ENCODE assay signal across 1 cellular context in genomic region chr7:150898475-150899011, GRCh38.
A peak's percentile ranks its signal among the peaks of the same experiment; 100 is the strongest.
TF ChIP-seq lines count a peak whose summit lies in the region.

No MANE protein-coding gene starts in this region.

TF ChIP-seq in K562, 482 proteins besides CTCF, POLR2A, EP300 and RAD21 (continued from another document and continues in another):
- TF ChIP-seq MITF (IDR thresholded peaks at IDR 0.05) (no peak), FOXO4 (CRISPR knock-in tag; IDR thresholded peaks at IDR 0.05) (no peak), HMGXB4 (CRISPR knock-in tag; IDR thresholded peaks at IDR 0.05) (0 out of 2 replicates have a peak, but pooled peaks have one; percentile 38), CHD1 (IDR thresholded peaks at IDR 0.05; ENCODE audit: low read length) (no peak), ZNF696 (CRISPR knock-in tag; conservative IDR thresholded peaks at IDR 0.05) (no peak), JUNB (CRISPR knock-in tag; conservative IDR thresholded peaks at IDR 0.05) (no peak), NRF1 (conservative IDR thresholded peaks at IDR 0.05 in 1 of 2, IDR thresholded peaks at IDR 0.05 in 1 of 2) (0 out of 4 replicates have a peak, but pooled peaks of 1 of the 2 experiments have one; percentile 9), HEY1 (CRISPR knock-in tag; IDR thresholded peaks at IDR 0.05; ENCODE audit: borderline replicate concordance) (no peak), NONO (IDR thresholded peaks at IDR 0.05; ENCODE audit: low read depth in 2 of 2, low read length in 1 of 2) (no peak), ZBTB2 (IDR thresholded peaks at IDR 0.05) (no peak; the same call in 1 of the 2 replicates), ETV5 (CRISPR knock-in tag; IDR thresholded peaks at IDR 0.05; ENCODE audit: low read depth) (no peak; the same call in 1 of the 2 replicates), GATA2 (CRISPR knock-in tag; IDR thresholded peaks at IDR 0.05) (no peak), MAZ (CRISPR knock-in tag; conservative IDR thresholded peaks at IDR 0.05 in 1 of 2, IDR thresholded peaks at IDR 0.05 in 1 of 2) (peak; percentile 47 to 69; a peak in 3 of 4 replicates), MIER1 (IDR thresholded peaks at IDR 0.05; ENCODE audit: low read depth) (no peak; the same call in none of the 2 replicates), ZEB2 (IDR thresholded peaks at IDR 0.05) (no peak), YBX1 (IDR thresholded peaks at IDR 0.05) (no peak), RBM17 (IDR thresholded peaks at IDR 0.05; ENCODE audit: borderline replicate concordance, low read depth, low read length) (no peak), ZNF408 (CRISPR knock-in tag; IDR thresholded peaks at IDR 0.05; ENCODE audit: low read depth) (no peak), CREB3L1 (IDR thresholded peaks at IDR 0.05; ENCODE audit: borderline replicate concordance, low read depth) (no peak), DPF2 (IDR thresholded peaks at IDR 0.05) (0 out of 2 replicates have a peak, but pooled peaks have one; percentile 25), RB1 (IDR thresholded peaks at IDR 0.05; ENCODE audit: low read depth) (peak; percentile 86), ETS2 (tag; IDR thresholded peaks at IDR 0.05; ENCODE audit: borderline replicate concordance, poor library complexity, severe bottlenecking) (no peak), ZSCAN29 (IDR thresholded peaks at IDR 0.05) (0 out of 2 replicates have a peak, but pooled peaks have one; percentile 25), ZNF695 (CRISPR knock-in tag; IDR thresholded peaks at IDR 0.05) (no peak), ZFP1 (CRISPR knock-in tag; IDR thresholded peaks at IDR 0.05) (no peak), MAFF (IDR thresholded peaks at IDR 0.05; ENCODE audit: low read length) (no peak), RNF219 (CRISPR knock-in tag; IDR thresholded peaks at IDR 0.05) (no peak), PPARD (CRISPR knock-in tag; IDR thresholded peaks at IDR 0.05) (no peak), RFX7 (CRISPR knock-in tag; IDR thresholded peaks at IDR 0.05) (no peak), NFXL1 (CRISPR knock-in tag; IDR thresholded peaks at IDR 0.05) (no peak), ZBTB12 (CRISPR knock-in tag; IDR thresholded peaks at IDR 0.05) (no peak), MTF1 (CRISPR knock-in tag; IDR thresholded peaks at IDR 0.05; ENCODE audit: borderline replicate concordance) (no peak), DDX20 (tag; IDR thresholded peaks at IDR 0.05; ENCODE audit: low read depth) (no peak), ZNF239 (CRISPR knock-in tag; IDR thresholded peaks at IDR 0.05) (peak; percentile 37; the same call in 1 of the 2 replicates), XRCC5 (IDR thresholded peaks at IDR 0.05; ENCODE audit: low read depth, low read length) (peak; percentile 93), ZBTB11 (CRISPR knock-in tag; IDR thresholded peaks at IDR 0.05) (no peak), PTRF (tag; IDR thresholded peaks at IDR 0.05) (no peak), ZNF184 (CRISPR knock-in tag; IDR thresholded peaks at IDR 0.05) (no peak), CHD2 (IDR thresholded peaks at IDR 0.05; ENCODE audit: low read depth, low read length) (0 out of 2 replicates have a peak, but pooled peaks have one; percentile 28), TSC22D4 (tag; IDR thresholded peaks at IDR 0.05) (no peak), SRSF1 (IDR thresholded peaks at IDR 0.05; ENCODE audit: low read depth, low read length) (no peak), TCF7 (IDR thresholded peaks at IDR 0.05; ENCODE audit: borderline replicate concordance) (no peak), MEF2D (tag; conservative IDR thresholded peaks at IDR 0.05; ENCODE audit: low read depth) (no peak), FOXK1 (CRISPR knock-in tag; IDR thresholded peaks at IDR 0.05; ENCODE audit: borderline replicate concordance) (no peak), ZBTB9 (CRISPR knock-in tag; IDR thresholded peaks at IDR 0.05) (0 out of 2 replicates have a peak, but pooled peaks have one; percentile 32), SMAD3 (CRISPR knock-in tag; conservative IDR thresholded peaks at IDR 0.05) (0 out of 2 replicates have a peak, but pooled peaks have one; percentile 22), BCL6 (CRISPR knock-in tag; IDR thresholded peaks at IDR 0.05) (no peak), USF2 (CRISPR knock-in tag; IDR thresholded peaks at IDR 0.05) (no peak), BDP1 (IDR thresholded peaks at IDR 0.05; ENCODE audit: insufficient read depth, insufficient read length) (no peak)
